In genomic region chr5:68251804-68252648, GRCh38 we compare ENCODE assay signal across 1 cellular context.
TF ChIP-seq lines count a peak whose summit lies in the region.

No MANE protein-coding gene starts in this region.

TF ChIP-seq in WTC11, 78 proteins besides CTCF, POLR2A, EP300 and RAD21 (continued from another document):
- TF ChIP-seq ZNF425 (CRISPR knock-in tag; conservative IDR thresholded peaks at IDR 0.05) (no peak), ATF3 (CRISPR knock-in tag; conservative IDR thresholded peaks at IDR 0.05) (no peak), RELA (CRISPR knock-in tag; IDR thresholded peaks at IDR 0.05; ENCODE audit: borderline replicate concordance) (no peak), KAT7 (CRISPR knock-in tag; IDR thresholded peaks at IDR 0.05; ENCODE audit: borderline replicate concordance) (no peak), GABPB1 (CRISPR knock-in tag; IDR thresholded peaks at IDR 0.05) (no peak), FOXP1 (CRISPR knock-in tag; IDR thresholded peaks at IDR 0.05; ENCODE audit: borderline replicate concordance) (no peak), ZBTB43 (CRISPR knock-in tag; IDR thresholded peaks at IDR 0.05) (no peak), ZSCAN18 (CRISPR knock-in tag; IDR thresholded peaks at IDR 0.05) (no peak)
